ENCODE assay signal across 1 cellular context in the genomic region with DNA sequence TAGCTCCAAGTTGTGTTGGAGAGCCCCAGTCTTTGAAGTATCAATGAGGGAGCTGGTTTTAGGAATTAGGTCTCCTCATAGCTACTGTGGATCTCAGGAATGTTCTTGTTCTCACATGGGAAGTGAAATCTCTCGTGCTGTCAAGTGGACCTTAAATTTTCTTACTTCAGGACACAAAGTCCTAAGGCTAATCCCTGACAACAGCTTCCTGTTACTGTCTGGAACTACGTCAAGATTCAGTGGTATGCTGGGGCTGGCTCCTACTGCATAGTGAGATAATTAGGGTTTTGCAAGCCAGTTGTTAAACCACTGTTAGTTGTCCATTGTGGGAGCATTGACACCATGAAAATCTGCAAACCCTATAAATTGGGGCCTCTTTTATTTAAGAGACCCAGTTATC.
TF ChIP-seq lines count a peak whose summit lies in the region.

No MANE protein-coding gene starts in this region.

TF ChIP-seq in SK-N-SH, 30 proteins besides CTCF, POLR2A, EP300 and RAD21 (continued from another document):
- TF ChIP-seq FOXM1 (IDR thresholded peaks at IDR 0.05; ENCODE audit: low read depth) (no peak), GABPA (IDR thresholded peaks at IDR 0.05; ENCODE audit: low read depth) (no peak), NRF1 (IDR thresholded peaks at IDR 0.05; ENCODE audit: low read depth, low read length) (no peak), MXI1 (IDR thresholded peaks at IDR 0.05; ENCODE audit: low read depth, low read length) (no peak), YY1 (IDR thresholded peaks at IDR 0.05; ENCODE audit: low read depth) (no peak)
- TF ChIP-seq, protein P1, sequence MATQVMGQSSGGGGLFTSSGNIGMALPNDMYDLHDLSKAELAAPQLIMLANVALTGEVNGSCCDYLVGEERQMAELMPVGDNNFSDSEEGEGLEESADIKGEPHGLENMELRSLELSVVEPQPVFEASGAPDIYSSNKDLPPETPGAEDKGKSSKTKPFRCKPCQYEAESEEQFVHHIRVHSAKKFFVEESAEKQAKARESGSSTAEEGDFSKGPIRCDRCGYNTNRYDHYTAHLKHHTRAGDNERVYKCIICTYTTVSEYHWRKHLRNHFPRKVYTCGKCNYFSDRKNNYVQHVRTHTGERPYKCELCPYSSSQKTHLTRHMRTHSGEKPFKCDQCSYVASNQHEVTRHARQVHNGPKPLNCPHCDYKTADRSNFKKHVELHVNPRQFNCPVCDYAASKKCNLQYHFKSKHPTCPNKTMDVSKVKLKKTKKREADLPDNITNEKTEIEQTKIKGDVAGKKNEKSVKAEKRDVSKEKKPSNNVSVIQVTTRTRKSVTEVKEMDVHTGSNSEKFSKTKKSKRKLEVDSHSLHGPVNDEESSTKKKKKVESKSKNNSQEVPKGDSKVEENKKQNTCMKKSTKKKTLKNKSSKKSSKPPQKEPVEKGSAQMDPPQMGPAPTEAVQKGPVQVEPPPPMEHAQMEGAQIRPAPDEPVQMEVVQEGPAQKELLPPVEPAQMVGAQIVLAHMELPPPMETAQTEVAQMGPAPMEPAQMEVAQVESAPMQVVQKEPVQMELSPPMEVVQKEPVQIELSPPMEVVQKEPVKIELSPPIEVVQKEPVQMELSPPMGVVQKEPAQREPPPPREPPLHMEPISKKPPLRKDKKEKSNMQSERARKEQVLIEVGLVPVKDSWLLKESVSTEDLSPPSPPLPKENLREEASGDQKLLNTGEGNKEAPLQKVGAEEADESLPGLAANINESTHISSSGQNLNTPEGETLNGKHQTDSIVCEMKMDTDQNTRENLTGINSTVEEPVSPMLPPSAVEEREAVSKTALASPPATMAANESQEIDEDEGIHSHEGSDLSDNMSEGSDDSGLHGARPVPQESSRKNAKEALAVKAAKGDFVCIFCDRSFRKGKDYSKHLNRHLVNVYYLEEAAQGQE (IDR thresholded peaks at IDR 0.05; ENCODE audit: low read depth, low read length) = no peak
- TF ChIP-seq, protein P2, sequence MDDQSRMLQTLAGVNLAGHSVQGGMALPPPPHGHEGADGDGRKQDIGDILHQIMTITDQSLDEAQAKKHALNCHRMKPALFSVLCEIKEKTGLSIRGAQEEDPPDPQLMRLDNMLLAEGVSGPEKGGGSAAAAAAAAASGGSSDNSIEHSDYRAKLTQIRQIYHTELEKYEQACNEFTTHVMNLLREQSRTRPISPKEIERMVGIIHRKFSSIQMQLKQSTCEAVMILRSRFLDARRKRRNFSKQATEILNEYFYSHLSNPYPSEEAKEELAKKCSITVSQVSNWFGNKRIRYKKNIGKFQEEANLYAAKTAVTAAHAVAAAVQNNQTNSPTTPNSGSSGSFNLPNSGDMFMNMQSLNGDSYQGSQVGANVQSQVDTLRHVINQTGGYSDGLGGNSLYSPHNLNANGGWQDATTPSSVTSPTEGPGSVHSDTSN (IDR thresholded peaks at IDR 0.05) = no peak
- TF ChIP-seq, protein P3, sequence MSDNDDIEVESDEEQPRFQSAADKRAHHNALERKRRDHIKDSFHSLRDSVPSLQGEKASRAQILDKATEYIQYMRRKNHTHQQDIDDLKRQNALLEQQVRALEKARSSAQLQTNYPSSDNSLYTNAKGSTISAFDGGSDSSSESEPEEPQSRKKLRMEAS (IDR thresholded peaks at IDR 0.05; ENCODE audit: low read depth) = no peak
